Comparison of ENCODE assay signal across 1 cellular context in genomic region chr12:132477009-132477702, GRCh38.
TF ChIP-seq lines count a peak whose summit lies in the region.

No MANE protein-coding gene starts in this region.

TF ChIP-seq in K562, 482 proteins besides CTCF, POLR2A, EP300 and RAD21 (continued from another document):
- no peak for TF ChIP-seq ZNF407 (IDR thresholded peaks at IDR 0.05; ENCODE audit: low read depth)
- TF ChIP-seq CSDE1 (IDR thresholded peaks at IDR 0.05), result no peak
- TF ChIP-seq ZBTB12 (CRISPR knock-in tag; IDR thresholded peaks at IDR 0.05), result 0 out of 2 replicates have a peak, but pooled peaks have one; percentile 8
- no peak for TF ChIP-seq RBFOX2 (IDR thresholded peaks at IDR 0.05; ENCODE audit: low read depth, low read length)
- TF ChIP-seq ZKSCAN3 (CRISPR knock-in tag; IDR thresholded peaks at IDR 0.05), result peak; percentile 100
- no peak for TF ChIP-seq ZNF239 (CRISPR knock-in tag; IDR thresholded peaks at IDR 0.05)
- TF ChIP-seq TARDBP (IDR thresholded peaks at IDR 0.05), result no peak
- no peak for TF ChIP-seq ZNF24 (IDR thresholded peaks at IDR 0.05)
- peak in 1 of 2 experiments; percentile 55; a peak in 1 of 4 replicates for TF ChIP-seq KDM1A (IDR thresholded peaks at IDR 0.05)
- TF ChIP-seq TFAP4 (CRISPR knock-in tag; IDR thresholded peaks at IDR 0.05; ENCODE audit: borderline replicate concordance), result peak; percentile 96
- TF ChIP-seq MAX (CRISPR knock-in tag; IDR thresholded peaks at IDR 0.05), result 0 out of 2 replicates have a peak, but pooled peaks have one; percentile 18
- no peak for TF ChIP-seq U2AF2 (optimal IDR thresholded peaks at IDR 0.05; ENCODE audit: low read depth, low read length)
- no peak for TF ChIP-seq HMBOX1 (IDR thresholded peaks at IDR 0.05)
- TF ChIP-seq MAZ (CRISPR knock-in tag; conservative IDR thresholded peaks at IDR 0.05 in 1 of 2, IDR thresholded peaks at IDR 0.05 in 1 of 2), result 0 out of 4 replicates have a peak, but pooled peaks of 1 of the 2 experiments have one; percentile 30
- TF ChIP-seq STAT5B (CRISPR knock-in tag; IDR thresholded peaks at IDR 0.05), result no peak
- no peak for TF ChIP-seq PTTG1 (tag; IDR thresholded peaks at IDR 0.05; ENCODE audit: low read depth)
- no peak for TF ChIP-seq DDX20 (tag; IDR thresholded peaks at IDR 0.05; ENCODE audit: low read depth)
- no peak for TF ChIP-seq POU5F1 (IDR thresholded peaks at IDR 0.05; ENCODE audit: borderline replicate concordance, low read depth, low read length, partially characterized antibody)
- no peak for TF ChIP-seq CHD1 (IDR thresholded peaks at IDR 0.05; ENCODE audit: low read length)
- no peak for TF ChIP-seq ZNF639 (CRISPR knock-in tag; conservative IDR thresholded peaks at IDR 0.05 in 1 of 2, IDR thresholded peaks at IDR 0.05 in 1 of 2)
- no peak for TF ChIP-seq ZNF766 (CRISPR knock-in tag; conservative IDR thresholded peaks at IDR 0.05)
- no peak for TF ChIP-seq ZNF197 (CRISPR knock-in tag; IDR thresholded peaks at IDR 0.05; ENCODE audit: low read depth)
- peak; percentile 17; the same call in 1 of the 2 replicates for TF ChIP-seq ESRRA (IDR thresholded peaks at IDR 0.05; ENCODE audit: borderline replicate concordance, low read depth)
- TF ChIP-seq POLR2AphosphoS2 (IDR thresholded peaks at IDR 0.05; ENCODE audit: low read length), result no peak
- TF ChIP-seq TRIM24 (IDR thresholded peaks at IDR 0.05), result peak in 1 of 2 experiments; percentile 69; a peak in 2 of 4 replicates
- no peak for TF ChIP-seq ARID3B (CRISPR knock-in tag; IDR thresholded peaks at IDR 0.05; ENCODE audit: borderline replicate concordance)
- TF ChIP-seq TAF7 (tag; IDR thresholded peaks at IDR 0.05), result no peak
- TF ChIP-seq ZNF740 (CRISPR knock-in tag; IDR thresholded peaks at IDR 0.05), result peak; percentile 29; the same call in 1 of the 2 replicates
- TF ChIP-seq ZNF740 (tag; IDR thresholded peaks at IDR 0.05), result no peak
- TF ChIP-seq GTF2A2 (tag; IDR thresholded peaks at IDR 0.05), result no peak
- no peak for TF ChIP-seq MAFK (IDR thresholded peaks at IDR 0.05; ENCODE audit: low read length)
- no peak for TF ChIP-seq NBN (IDR thresholded peaks at IDR 0.05; ENCODE audit: low read depth)
- TF ChIP-seq TEAD1 (CRISPR knock-in tag; IDR thresholded peaks at IDR 0.05), result 0 out of 4 replicates have a peak, but pooled peaks of 1 of the 2 experiments have one; percentile 55
- TF ChIP-seq KDM5B (IDR thresholded peaks at IDR 0.05; ENCODE audit: insufficient replicate concordance, low read depth, low read length), result no peak
- no peak for TF ChIP-seq PML (IDR thresholded peaks at IDR 0.05; ENCODE audit: low read length)
- TF ChIP-seq ZNF263 (CRISPR knock-in tag; IDR thresholded peaks at IDR 0.05; ENCODE audit: borderline replicate concordance), result peak; percentile 81
